ENCODE assay signal across 8 cellular contexts in the genomic region with DNA sequence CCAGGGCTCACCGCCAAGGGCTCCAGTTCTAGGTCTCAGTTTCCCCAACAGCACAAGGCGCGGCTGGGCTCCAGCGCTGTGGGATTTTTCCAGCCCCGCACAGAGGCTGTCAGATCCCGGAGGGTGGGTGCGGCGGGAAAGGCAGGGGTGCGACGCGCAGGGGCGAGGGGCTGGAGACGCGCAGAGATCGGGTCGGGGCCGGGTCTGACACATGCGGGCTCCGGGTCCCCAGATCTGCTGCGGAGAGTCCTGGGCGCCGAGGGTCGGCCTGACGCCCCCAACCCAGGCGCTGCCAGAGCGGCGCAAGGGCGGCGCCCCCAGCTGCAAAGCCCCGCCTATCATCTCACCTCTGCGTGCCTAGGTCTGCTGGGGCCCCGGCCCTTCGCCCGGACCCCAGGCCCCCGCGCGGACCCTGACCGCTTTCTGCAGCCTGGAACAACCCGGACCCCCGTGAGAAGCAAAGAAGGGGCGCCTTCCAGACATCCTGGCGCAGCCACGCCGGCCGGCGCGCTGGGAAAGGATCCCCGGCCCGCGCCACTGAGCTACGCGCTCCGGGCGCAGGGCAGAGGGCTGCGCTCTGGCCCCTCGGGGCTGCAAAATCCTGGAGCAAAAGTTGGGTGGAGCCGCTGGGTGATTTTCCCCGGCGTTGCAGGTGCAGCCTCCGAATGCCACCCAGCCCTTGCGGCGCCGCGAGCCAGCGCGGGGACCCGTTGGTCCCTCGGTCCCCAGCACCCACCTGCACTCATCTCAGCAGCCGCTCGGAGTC. TPM values are rescaled to one million over a fixed set of nuclear protein-coding genes. Genes with fewer than 3 reads are reported as not detected.
DNase-seq lines count a peak whose midpoint lies in the region; ATAC-seq and TF ChIP-seq lines count a peak whose summit lies in the region.

No MANE protein-coding gene starts in this region.

- H3K4me3 ChIP-seq in iPS-18a (ENCODE audit: low read length) = peak overlapping the region; percentile 68
- peak overlapping the region; percentile 70 to 94 (median 82) for H3K4me3 ChIP-seq in stomach

- no peak for TF ChIP-seq EP300 in stomach (IDR thresholded peaks at IDR 0.05)

- no peak for TF ChIP-seq POLR2A in stomach (IDR thresholded peaks at IDR 0.05)

- peaks cover 39% of the 10 kb centered on the region for H3K27me3 ChIP-seq in iPS-18a (ENCODE audit: control insufficient read depth, insufficient read depth, low read length)
- H3K27me3 ChIP-seq in stomach = peaks cover 0 to 21% (median 12%) of the 10 kb centered on the region in 3 donors

- H3K36me3 ChIP-seq in iPS-18a (ENCODE audit: control insufficient read depth, low read depth, low read length) (no peaks in the 10 kb centered on the region), stomach (no peaks in the 10 kb centered on the region)

- H3K27ac ChIP-seq in iPS-18a (ENCODE audit: low read length) (no peak overlapping the region), stomach (peak overlapping the region in 3 of 5 donors; percentile 55 to 86 (median 71))

- no peak overlapping the region for H3K27ac Mint-ChIP-seq in activated T-helper 1 cell treated with anti-CD3 and anti-CD28 coated beads, Interleukin-12 subunit alpha, Interleukin-12 subunit beta, Interleukin-2, Interleukin-4 antibody, amounts not matched to agents 30 ng/mL and 10 ng/mL and 1 ng/mL, durations not matched to agents 14 hours and 24 hours and 36 hours

- no peaks in the 10 kb centered on the region for H3K4me1 ChIP-seq in iPS-18a (ENCODE audit: control insufficient read depth, low read depth, low read length)
- peaks cover 27 to 36% (median 30%) of the 10 kb centered on the region in 4 donors for H3K4me1 ChIP-seq in stomach

- peak; percentile 74 for DNase-seq in DMS53 (lab: John Stamatoyannopoulos, UW)
- DNase-seq in DMS53 treated with DMSO at 0.1 percent for 48 hours (lab: John Stamatoyannopoulos, UW; ENCODE audit: unreplicated experiment) = no peak
- DNase-seq in activated T-helper 1 cell treated with anti-CD3 and anti-CD28 coated beads, Interleukin-12 subunit alpha, Interleukin-12 subunit beta, Interleukin-2, Interleukin-4 antibody, amounts not matched to agents 30 ng/mL and 10 ng/mL and 1 ng/mL, durations not matched to agents 14 hours and 24 hours and 36 hours (ENCODE audit: low spot score) = no peak
- DNase-seq in stomach = no peak
- DNase-seq in NCI-H510A treated with DMSO at 0.1 percent for 48 hours (lab: John Stamatoyannopoulos, UW) = no peak
- DNase-seq in effector CD8-positive, alpha-beta T cell (lab: John Stamatoyannopoulos, UW) = no peak

- peaks cover 5% of the 10 kb centered on the region for H3K4me1 Mint-ChIP-seq in activated T-helper 1 cell treated with anti-CD3 and anti-CD28 coated beads, Interleukin-12 subunit alpha, Interleukin-12 subunit beta, Interleukin-2, Interleukin-4 antibody, amounts not matched to agents 30 ng/mL and 10 ng/mL and 1 ng/mL, durations not matched to agents 14 hours and 24 hours and 36 hours (ENCODE audit: low read depth)

- H3K36me3 Mint-ChIP-seq in activated T-helper 1 cell treated with anti-CD3 and anti-CD28 coated beads, Interleukin-12 subunit alpha, Interleukin-12 subunit beta, Interleukin-2, Interleukin-4 antibody, amounts not matched to agents 30 ng/mL and 10 ng/mL and 1 ng/mL, durations not matched to agents 14 hours and 24 hours and 36 hours (ENCODE audit: low read depth) = peaks cover 3% of the 10 kb centered on the region

- H3K9me3 ChIP-seq in iPS-18a (ENCODE audit: control insufficient read depth, low read depth, low read length) (no peaks in the 10 kb centered on the region), stomach (no peaks in the 10 kb centered on the region)

- intact Hi-C loops in activated T-helper 1 cell treated with anti-CD3 and anti-CD28 coated beads, Interleukin-12 subunit alpha, Interleukin-12 subunit beta, Interleukin-2, Interleukin-4 antibody, amounts not matched to agents 30 ng/mL and 10 ng/mL and 1 ng/mL, durations not matched to agents 14 hours and 24 hours and 36 hours (cut with micrococcal nuclease) = loop anchor here (1.0 to 10.0 kb wide), 4 partner anchors 220 to 1583 kb away; partner anchors contain the start of genes ACOX3, MAN2B2 and TRMT44
- intact Hi-C loops in stomach (cut with DNase I; ENCODE audit: low total_unique reads) = no loop called here

- H3K27me3 Mint-ChIP-seq in activated T-helper 1 cell treated with anti-CD3 and anti-CD28 coated beads, Interleukin-12 subunit alpha, Interleukin-12 subunit beta, Interleukin-2, Interleukin-4 antibody, amounts not matched to agents 30 ng/mL and 10 ng/mL and 1 ng/mL, durations not matched to agents 14 hours and 24 hours and 36 hours (ENCODE audit: insufficient read depth) = peaks cover 22% of the 10 kb centered on the region

- H3K9me3 Mint-ChIP-seq in activated T-helper 1 cell treated with anti-CD3 and anti-CD28 coated beads, Interleukin-12 subunit alpha, Interleukin-12 subunit beta, Interleukin-2, Interleukin-4 antibody, amounts not matched to agents 30 ng/mL and 10 ng/mL and 1 ng/mL, durations not matched to agents 14 hours and 24 hours and 36 hours = no peaks in the 10 kb centered on the region

- 0 to 4% (median 2%) methylated on average over 20 to 70 of the region's 70 CpGs for WGBS in stomach, 5 donors

- H3K9ac ChIP-seq in iPS-18a (ENCODE audit: low read length) = no peak overlapping the region

- ATAC-seq in HG02870 (IDR thresholded peaks at IDR 0.05; ENCODE audit: unreplicated experiment) = no peak

- TF ChIP-seq CTCF in stomach (IDR thresholded peaks at IDR 0.05) = no peak

- peak overlapping the region; percentile 68 for H3K4me3 Mint-ChIP-seq in activated T-helper 1 cell treated with anti-CD3 and anti-CD28 coated beads, Interleukin-12 subunit alpha, Interleukin-12 subunit beta, Interleukin-2, Interleukin-4 antibody, amounts not matched to agents 30 ng/mL and 10 ng/mL and 1 ng/mL, durations not matched to agents 14 hours and 24 hours and 36 hours

RNA-seq across cellular contexts. Expression of gene ABLIM2, which starts 0.5 kb away (rescaled TPM):
- 0.24 and 0.36 TPM in 2 replicates for total RNA-seq in activated T-helper 1 cell treated with anti-CD3 and anti-CD28 coated beads, Interleukin-12 subunit alpha, Interleukin-12 subunit beta, Interleukin-2, Interleukin-4 antibody, amounts not matched to agents 30 ng/mL and 10 ng/mL and 1 ng/mL, durations not matched to agents 14 hours and 24 hours and 36 hours
- total RNA-seq in stomach = 10 to 100 TPM in 2 of 5 donors, 1 to 10 TPM in 3; 3.1 to 28.0 (median 9.4) TPM
- 1 to 10 TPM; 2.3 to 5.8 (median 2.4) TPM for polyA plus RNA-seq in stomach

RNA-seq across cellular contexts. Expression of gene SH3TC1, which starts 41.0 kb away (rescaled TPM):
- 25.4 and 33.6 TPM in 2 replicates for total RNA-seq in activated T-helper 1 cell treated with anti-CD3 and anti-CD28 coated beads, Interleukin-12 subunit alpha, Interleukin-12 subunit beta, Interleukin-2, Interleukin-4 antibody, amounts not matched to agents 30 ng/mL and 10 ng/mL and 1 ng/mL, durations not matched to agents 14 hours and 24 hours and 36 hours
- total RNA-seq in stomach = 10 to 100 TPM; 22.8 to 96.2 (median 52.5) TPM
- polyA plus RNA-seq in stomach = 10 to 100 TPM; 12.0 to 18.2 (median 13.9) TPM
